1 cellular context compared by ENCODE assay signal in genomic region chr6:29627762-29628418, GRCh38.
TF ChIP-seq lines count a peak whose summit lies in the region.

No MANE protein-coding gene starts in this region.

TF ChIP-seq in GM23338, 12 proteins besides CTCF, POLR2A, EP300 and RAD21 (continued from another document):
- TF ChIP-seq ZNF462 (CRISPR knock-in tag; IDR thresholded peaks at IDR 0.05) (no peak), ZNF114 (CRISPR knock-in tag; IDR thresholded peaks at IDR 0.05) (no peak), STAT1 (IDR thresholded peaks at IDR 0.05; ENCODE audit: unreplicated experiment) (no peak), REST (IDR thresholded peaks at IDR 0.05; ENCODE audit: unreplicated experiment) (no peak), EZH2 (IDR thresholded peaks at IDR 0.05; ENCODE audit: low read depth, unreplicated experiment) (no peak)
TF ChIP-seq in GM23338: peak in this region for 2.
